In the genomic region with DNA sequence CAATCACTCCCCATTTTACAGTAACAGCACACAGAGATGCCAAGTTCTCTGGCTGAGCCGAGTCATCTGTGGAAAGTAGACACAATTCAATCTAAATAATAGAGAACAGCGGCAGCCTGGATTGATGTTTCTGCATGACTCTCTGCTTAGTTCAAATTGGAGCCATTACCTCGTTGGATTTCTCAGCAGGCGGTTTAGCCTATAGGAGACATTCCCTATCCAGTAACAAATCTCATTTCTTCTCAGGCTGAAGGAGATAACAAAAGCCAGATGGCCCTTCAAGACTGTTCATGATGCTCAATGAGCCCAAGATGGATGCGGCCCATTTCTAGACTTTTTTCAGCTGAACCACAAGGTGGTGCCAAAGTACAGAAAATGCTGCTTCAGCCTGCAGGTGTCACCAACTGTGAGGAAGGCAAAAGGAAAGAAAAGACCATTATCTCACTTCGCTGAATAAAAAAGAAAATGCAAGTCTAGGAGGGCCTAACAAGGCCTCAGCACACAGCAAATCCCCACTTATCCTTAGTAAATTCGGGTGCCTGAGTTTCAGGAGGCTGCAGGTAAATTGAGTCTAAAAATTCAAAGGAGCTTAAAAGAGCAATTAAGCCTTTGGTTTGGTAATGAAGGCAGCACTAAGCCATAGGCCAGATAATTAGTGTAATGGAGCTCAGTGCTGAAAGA, we compare ENCODE assay signal across 8 cellular contexts.
DNase-seq lines count a peak whose midpoint lies in the region; ATAC-seq and TF ChIP-seq lines count a peak whose summit lies in the region.

No MANE protein-coding gene starts in this region.

- H3K27ac ChIP-seq in esophagus squamous epithelium: no peak overlapping the region
- H3K27ac ChIP-seq in naive thymus-derived CD4-positive, alpha-beta T cell (ENCODE audit: low read depth, low read length): no peak overlapping the region

- no peak overlapping the region for H3K27ac Mint-ChIP-seq in activated CD8-positive, alpha-beta T cell treated with anti-CD3 and anti-CD28 coated beads, Interleukin-2, amount 10 ng/mL, durations not matched to agents 7 days and 5 days
- H3K27ac Mint-ChIP-seq in naive thymus-derived CD4-positive, alpha-beta T cell: peak overlapping the region in 1 of 9 donors; percentile 32

- H3K4me3 ChIP-seq in esophagus squamous epithelium: no peak overlapping the region
- no peak overlapping the region for H3K4me3 ChIP-seq in naive thymus-derived CD4-positive, alpha-beta T cell (ENCODE audit: low read length)

- POLR2A ChIA-PET in activated CD8-positive, alpha-beta T cell treated with anti-CD3 and anti-CD28 coated beads, Interleukin-2, amount 10 ng/mL, durations not matched to agents 7 days and 5 days (lab: Charles Lee): no interaction called here
- POLR2A ChIA-PET in naive thymus-derived CD4-positive, alpha-beta T cell (lab: Charles Lee): no interaction called here

- no peak for TF ChIP-seq POLR2A in esophagus squamous epithelium (IDR thresholded peaks at IDR 0.05)

- intact Hi-C loops in esophagus squamous epithelium (cut with DNase I): loop anchor here (5.0 kb wide), 2 partner anchors 181 to 406 kb away; no protein-coding TSS in a partner anchor
- intact Hi-C loops in naive thymus-derived CD4-positive, alpha-beta T cell (cut with micrococcal nuclease): loop anchor here (1.0 to 10.0 kb wide), 13 partner anchors 83 to 1338 kb away; partner anchors contain the start of genes CCDC6 (in 2 of the 2) and SLC16A9 (in 1 of the 2)

- H3K36me3 Mint-ChIP-seq in activated CD8-positive, alpha-beta T cell treated with anti-CD3 and anti-CD28 coated beads, Interleukin-2, amount 10 ng/mL, durations not matched to agents 7 days and 5 days (ENCODE audit: low read depth): no peaks in the 10 kb centered on the region
- no peaks in the 10 kb centered on the region for H3K36me3 Mint-ChIP-seq in naive thymus-derived CD4-positive, alpha-beta T cell

- H3K9me3 Mint-ChIP-seq in activated CD8-positive, alpha-beta T cell treated with anti-CD3 and anti-CD28 coated beads, Interleukin-2, amount 10 ng/mL, durations not matched to agents 7 days and 5 days (ENCODE audit: insufficient read depth): no peaks in the 10 kb centered on the region
- H3K9me3 Mint-ChIP-seq in naive thymus-derived CD4-positive, alpha-beta T cell: no peaks in the 10 kb centered on the region

- TF ChIP-seq CTCF in esophagus squamous epithelium (IDR thresholded peaks at IDR 0.05): peak; percentile 68 to 91 (median 82)

- peak; percentile 78 for ATAC-seq in GM19328 (IDR thresholded peaks at IDR 0.05; ENCODE audit: unreplicated experiment)
- ATAC-seq in HG03354 (IDR thresholded peaks at IDR 0.05; ENCODE audit: poor library complexity, severe bottlenecking, unreplicated experiment): peak; percentile 87
- ATAC-seq in activated CD8-positive, alpha-beta T cell treated with anti-CD3 and anti-CD28 coated beads, Interleukin-2, amount 10 ng/mL, durations not matched to agents 7 days and 5 days: peak; percentile 91
- peak; percentile 84 for ATAC-seq in naive thymus-derived CD4-positive, alpha-beta T cell

- DNase-seq in DMS 273 (lab: John Stamatoyannopoulos, UW; ENCODE audit: unreplicated experiment) (peak; percentile 81), NCI-H446 treated with DMSO at 0.1 percent for 48 hours (lab: John Stamatoyannopoulos, UW) (peak; percentile 72), esophagus squamous epithelium (lab: John Stamatoyannopoulos, UW) (no peak), ureter (ENCODE audit: low spot score) (peak; percentile 51)
- peak; percentile 56 for DNase-seq in activated CD8-positive, alpha-beta T cell treated with anti-CD3 and anti-CD28 coated beads, Interleukin-2, amount 10 ng/mL, durations not matched to agents 7 days and 5 days
- peak in 8 of 9 donors; percentile 28 to 73 (median 64) for DNase-seq in naive thymus-derived CD4-positive, alpha-beta T cell

- no peaks in the 10 kb centered on the region for H3K36me3 ChIP-seq in esophagus squamous epithelium
- no peaks in the 10 kb centered on the region for H3K36me3 ChIP-seq in naive thymus-derived CD4-positive, alpha-beta T cell (ENCODE audit: control insufficient read depth in 2 of 3, insufficient read depth in 3 of 3, low read length in 3 of 3)

- no peaks in the 10 kb centered on the region for H3K9me3 ChIP-seq in esophagus squamous epithelium
- no peaks in the 10 kb centered on the region for H3K9me3 ChIP-seq in naive thymus-derived CD4-positive, alpha-beta T cell (ENCODE audit: control insufficient read depth in 2 of 3, low read length in 3 of 3)

- no peak overlapping the region for H3K4me3 Mint-ChIP-seq in activated CD8-positive, alpha-beta T cell treated with anti-CD3 and anti-CD28 coated beads, Interleukin-2, amount 10 ng/mL, durations not matched to agents 7 days and 5 days
- H3K4me3 Mint-ChIP-seq in naive thymus-derived CD4-positive, alpha-beta T cell: no peak overlapping the region

- CTCF ChIA-PET in activated CD8-positive, alpha-beta T cell treated with anti-CD3 and anti-CD28 coated beads, Interleukin-2, amount 10 ng/mL, durations not matched to agents 7 days and 5 days (lab: Charles Lee): interaction anchor here (0.6 to 5.8 kb wide), 30 partner anchors 13 to 1212 kb away, joined by 3 to 50 read pairs (median 4); partner anchors contain the start of genes CCDC6 and SLC16A9
- CTCF ChIA-PET in naive thymus-derived CD4-positive, alpha-beta T cell (lab: Charles Lee): interaction anchor here (0.6 to 1.9 kb wide), 16 partner anchors 18 to 1025 kb away, joined by 3 to 7 read pairs (median 4); no protein-coding TSS in a partner anchor

- H3K27me3 Mint-ChIP-seq in activated CD8-positive, alpha-beta T cell treated with anti-CD3 and anti-CD28 coated beads, Interleukin-2, amount 10 ng/mL, durations not matched to agents 7 days and 5 days (ENCODE audit: low read depth): peaks cover 3% of the 10 kb centered on the region
- H3K27me3 Mint-ChIP-seq in naive thymus-derived CD4-positive, alpha-beta T cell: peaks cover 0 to 21% (median 2%) of the 10 kb centered on the region in 5 donors

- H3K4me1 ChIP-seq in esophagus squamous epithelium: peaks cover 0 to 14% (median 3%) of the 10 kb centered on the region in 3 donors
- no peaks in the 10 kb centered on the region for H3K4me1 ChIP-seq in naive thymus-derived CD4-positive, alpha-beta T cell (ENCODE audit: control insufficient read depth in 2 of 2, insufficient read depth in 2 of 2, low read length in 2 of 2)

- H3K4me1 Mint-ChIP-seq in activated CD8-positive, alpha-beta T cell treated with anti-CD3 and anti-CD28 coated beads, Interleukin-2, amount 10 ng/mL, durations not matched to agents 7 days and 5 days (ENCODE audit: low read depth): no peaks in the 10 kb centered on the region
- peaks cover 0 to 7% (median 3%) of the 10 kb centered on the region in 7 donors for H3K4me1 Mint-ChIP-seq in naive thymus-derived CD4-positive, alpha-beta T cell

- no peaks in the 10 kb centered on the region for H3K27me3 ChIP-seq in esophagus squamous epithelium
- no peaks in the 10 kb centered on the region for H3K27me3 ChIP-seq in naive thymus-derived CD4-positive, alpha-beta T cell (ENCODE audit: control insufficient read depth in 2 of 2, insufficient read depth in 2 of 2, low read length in 2 of 2)

- WGBS in esophagus squamous epithelium, 2 donors: 15 to 22% methylated on average over 7 of the region's 7 CpGs
